ENCODE assay signal across 8 cellular contexts in genomic region chr3:32685604-32686185, GRCh38. TPM values are rescaled to one million over a fixed set of nuclear protein-coding genes. Genes with fewer than 3 reads are reported as not detected.
DNase-seq lines count a peak whose midpoint lies in the region; ATAC-seq, FAIRE-seq and TF ChIP-seq lines count a peak whose summit lies in the region.

No MANE protein-coding gene starts in this region.

- H2AFZ ChIP-seq in GM23248 (peak overlapping the region; percentile 93), osteoblast (ENCODE audit: low read length) (peak overlapping the region; percentile 90)

- TF ChIP-seq POLR2A in H54 (IDR thresholded peaks at IDR 0.05; ENCODE audit: low read depth, low read length): no peak

- FAIRE-seq in H54 (lab: Jason Lieb, UNC): no peak

- DNase-seq in COLO668 (lab: John Stamatoyannopoulos, UW; ENCODE audit: unreplicated experiment) (peak; percentile 16), GM23248 (peak; percentile 66), RWPE1 (ENCODE audit: low spot score) (peak; percentile 5), epithelial cell of proximal tubule (ENCODE audit: low read depth) (no peak), osteoblast (ENCODE audit: insufficient read length, low spot score, missing footprints) (peak; percentile 83), H54 (ENCODE audit: insufficient read length, low spot score) (no peak), omental fat pad (ENCODE audit: low spot score) (no peak)

- no peaks in the 10 kb centered on the region for H3K9me2 ChIP-seq in GM23248 (ENCODE audit: insufficient read depth)

- H3K4me2 ChIP-seq in GM23248 (ENCODE audit: unreplicated experiment) (peak overlapping the region; percentile 81), osteoblast (ENCODE audit: insufficient read depth, low read length) (peak overlapping the region; percentile 94)

- H3K4me1 ChIP-seq in GM23248 (ENCODE audit: insufficient read depth): peaks cover 13% of the 10 kb centered on the region
- H3K4me1 ChIP-seq in osteoblast (ENCODE audit: insufficient read depth, low read length): peaks cover 14% of the 10 kb centered on the region

- 0 out of 2 replicates have a peak, but pooled peaks cover 3% of the 10 kb centered on the region for H3F3A ChIP-seq in GM23248 (ENCODE audit: insufficient read depth)

- POLR2A ChIA-PET in RWPE1 (lab: Yijun Ruan, JAX; ENCODE audit: low non-redundant PET): no interaction called here

- H3K36me3 ChIP-seq in GM23248 (ENCODE audit: low read depth) (no peaks in the 10 kb centered on the region), osteoblast (ENCODE audit: insufficient read depth, low read length) (no peaks in the 10 kb centered on the region)

- peak overlapping the region; percentile 62 for H3K27ac ChIP-seq in GM23248
- peak overlapping the region; percentile 86 for H3K27ac ChIP-seq in RWPE1
- H3K27ac ChIP-seq in osteoblast (ENCODE audit: low read depth, low read length): peak overlapping the region; percentile 93

- in situ Hi-C loops in GM23248 (cut with MboI): no loop called here

- TF ChIP-seq CTCF in RWPE1 (conservative IDR thresholded peaks at IDR 0.05; ENCODE audit: low read depth) (no peak), epithelial cell of proximal tubule (conservative IDR thresholded peaks at IDR 0.05; ENCODE audit: low read depth, low read length) (no peak), osteoblast (IDR thresholded peaks at IDR 0.05; ENCODE audit: extremely low read depth, low read depth, low read length) (no peak), omental fat pad (IDR thresholded peaks at IDR 0.05) (no peak)

- 1 to 2% methylated on average over 20 of the region's 20 CpGs for whole genome bisulfite sequencing in GM23248 (ENCODE audit: low coverage in 1 of 2, low lambda C conversion rate in 2 of 2, missing lambda C conversion rate in 2 of 2), 2 experiments

- no peaks in the 10 kb centered on the region for H3K27me3 ChIP-seq in GM23248 (replicated peaks; ENCODE audit: insufficient read depth)
- H3K27me3 ChIP-seq in osteoblast (ENCODE audit: insufficient read depth, low read length): no peaks in the 10 kb centered on the region

- CTCF ChIA-PET in RWPE1 (lab: Yijun Ruan, JAX): interaction anchor here (0.7 kb wide), 1 partner anchor 370 kb away, joined by 3 read pairs; no protein-coding TSS in a partner anchor

- H3K4me3 ChIP-seq in GM23248: peak overlapping the region; percentile 74
- peak overlapping the region; percentile 87 for H3K4me3 ChIP-seq in epithelial cell of proximal tubule (ENCODE audit: low read depth, low read length)
- peak overlapping the region; percentile 90 for H3K4me3 ChIP-seq in osteoblast (ENCODE audit: insufficient read depth, low read length)

- H3K9me3 ChIP-seq in GM23248 (ENCODE audit: low read depth): no peaks in the 10 kb centered on the region
- H3K9me3 ChIP-seq in osteoblast (ENCODE audit: low read depth, low read length): no peaks in the 10 kb centered on the region

- H3K9ac ChIP-seq in GM23248: peak overlapping the region; percentile 76

- no peaks in the 10 kb centered on the region for H4K20me1 ChIP-seq in GM23248 (ENCODE audit: insufficient read depth)
- H4K20me1 ChIP-seq in osteoblast (ENCODE audit: insufficient read depth, low read length): no peaks in the 10 kb centered on the region

- H3K79me2 ChIP-seq in GM23248 (ENCODE audit: insufficient read depth) (peaks cover 55% of the 10 kb centered on the region), osteoblast (ENCODE audit: insufficient read depth, low read length) (peaks cover 44% of the 10 kb centered on the region)

- no peak for ATAC-seq in GM21825 (IDR thresholded peaks at IDR 0.05; ENCODE audit: unreplicated experiment)
- ATAC-seq in omental fat pad (ENCODE audit: low FRiP score): no peak

RNA-seq across cellular contexts. Expression of gene CNOT10, which starts 0.7 kb away (rescaled TPM):
- total RNA-seq in GM23248 (2014; rRNA removed; shearing (Covaris generic)): 13.0 and 19.5 TPM in 2 replicates
- polyA plus RNA-seq in GM23248 (2016; fragmentation: Nextera tagmentation; extraction: Ambion mirVana): 15.2 and 18.3 TPM in 2 replicates
- total RNA-seq in epithelial cell of proximal tubule (24.1 and 52.4 TPM in 2 replicates), osteoblast (34.5 and 36.9 TPM in 2 replicates), omental fat pad (10 to 100 TPM; 10.3 to 24.0 (median 19.8) TPM)

Comparison
In these comparisons a context has a peak if more than half of its experiments do, and no peak if none do; other contexts are left out.
1. DNase-seq: peak in COLO668 (single experiment), GM23248 (single experiment), RWPE1 (single experiment) and osteoblast (single experiment); none in epithelial cell of proximal tubule (single experiment), H54 (single experiment) and omental fat pad (single experiment).
2. Peak in every context shown above with its lines, with median percentiles within 50 percentile points of each other: H3K27ac ChIP-seq and H3K4me3 ChIP-seq.